38 cellular contexts compared by ENCODE assay signal in the genomic region with DNA sequence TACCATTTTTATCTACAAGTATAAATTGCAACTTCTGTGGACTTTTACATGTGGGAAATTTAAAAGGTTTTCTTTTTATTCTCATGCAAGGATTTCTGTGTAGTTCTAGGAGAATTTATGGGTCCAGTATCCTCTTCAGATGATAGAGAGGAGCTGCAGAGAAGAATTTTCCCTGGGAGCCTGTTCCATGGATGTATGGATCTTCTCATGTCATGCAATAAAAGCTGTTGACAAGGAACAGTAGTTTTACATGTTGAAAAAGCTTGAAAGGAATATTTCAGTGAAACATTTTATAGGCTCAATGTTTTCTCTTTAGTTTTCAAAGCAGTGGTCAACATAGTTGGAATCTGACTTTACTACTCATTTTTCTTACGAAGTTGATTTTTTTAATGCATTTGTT.
"Had no signal": no experiment of that assay in that cellular context is flagged by ENCODE, and none has a peak within 500 bp of the region (broad histone marks: within the 10 kb centered on the region; RNA-seq: fewer than 3 reads in every experiment).

No MANE protein-coding gene starts in this region.

- DNase-seq: activated effector memory CD4-positive, alpha-beta T cell treated with anti-CD3 and anti-CD28 coated beads, Interleukin-2, amount 50 U/mL, for 16 hours; activated effector memory CD4-positive, alpha-beta T cell treated with Interleukin-2 at 50 U/mL for 16 hours; activated gamma-delta T cell; activated gamma-delta T cell treated with Interleukin-2 at 50 U/mL for 16 hours; activated naive CD4-positive, alpha-beta T cell treated with anti-CD3 and anti-CD28 coated beads for 36 hours; activated naive CD4-positive, alpha-beta T cell treated with anti-CD3 and anti-CD28 coated beads, Interleukin-2, amount 10 ng/mL, durations not matched to agents 7 days and 5 days; activated naive CD4-positive, alpha-beta T cell treated with anti-CD3 and anti-CD28 coated beads, Interleukin-2, amount 50 U/mL, for 16 hours; activated naive CD4-positive, alpha-beta T cell treated with Interleukin-2 at 50 U/mL for 16 hours; activated naive CD8-positive, alpha-beta T cell treated with anti-CD3 and anti-CD28 coated beads for 36 hours; activated naive CD8-positive, alpha-beta T cell treated with anti-CD3 and anti-CD28 coated beads, Interleukin-2, amount 10 ng/mL, durations not matched to agents 7 days and 5 days; activated naive CD8-positive, alpha-beta T cell treated with anti-CD3 and anti-CD28 coated beads, Interleukin-2, amount 50 U/mL, for 24 hours; activated T-cell treated with anti-CD3 and anti-CD28 coated beads for 4 hours; activated T-cell treated with anti-CD3 and anti-CD28 coated beads, Interleukin-2, amount 50 U/mL, for 1 hour; activated T-cell treated with anti-CD3 and anti-CD28 coated beads, Interleukin-2, amount 50 U/mL, for 24 hours; activated T-cell treated with anti-CD3 and anti-CD28 coated beads, Interleukin-2, amount 50 U/mL, for 4 hours; activated T-cell treated with anti-CD3 and anti-CD28 coated beads, Interleukin-2, amount 50 U/mL, for 48 hours; activated T-cell treated with anti-CD3 and anti-CD28 coated beads, Interleukin-2, amount 50 U/mL, for 72 hours; adrenal gland; amniotic stem cell; amygdala; anterior cingulate cortex; aorta; body of pancreas; brain microvascular endothelial cell; caudate nucleus; central memory CD4-positive, alpha-beta T cell; cerebellar nuclear complex had no signal

- H3K36me3 Mint-ChIP-seq: activated naive CD4-positive, alpha-beta T cell treated with anti-CD3 and anti-CD28 coated beads, Interleukin-2, amount 10 ng/mL, durations not matched to agents 7 days and 5 days; brain had no signal

- ATAC-seq: activated naive CD4-positive, alpha-beta T cell treated with anti-CD3 and anti-CD28 coated beads, Interleukin-2, amount 50 U/mL, for 72 hours; activated naive CD8-positive, alpha-beta T cell treated with anti-CD3 and anti-CD28 coated beads, Interleukin-2, amount 50 U/mL, for 24 hours; activated T-cell treated with anti-CD3 and anti-CD28 coated beads, Interleukin-2, amount 50 U/mL, for 4 hours; activated T-cell treated with anti-CD3 and anti-CD28 coated beads, Interleukin-2, amount 50 U/mL, for 72 hours; activated T-helper 17 cell treated with anti-CD3 and anti-CD28 coated beads, Interleukin-2, amount 50 U/mL, for 72 hours; body of pancreas had no signal

- H3K27me3 Mint-ChIP-seq: activated naive CD4-positive, alpha-beta T cell treated with anti-CD3 and anti-CD28 coated beads, Interleukin-2, amount 10 ng/mL, durations not matched to agents 7 days and 5 days; activated naive CD4-positive, alpha-beta T cell treated with anti-CD3 and anti-CD28 coated beads, Interleukin-2, amount 50 U/mL, for 24 hours; activated naive CD8-positive, alpha-beta T cell; activated naive CD8-positive, alpha-beta T cell treated with anti-CD3 and anti-CD28 coated beads for 36 hours; activated naive CD8-positive, alpha-beta T cell treated with anti-CD3 and anti-CD28 coated beads, Interleukin-2, amount 10 ng/mL, durations not matched to agents 7 days and 5 days; activated naive CD8-positive, alpha-beta T cell treated with anti-CD3 and anti-CD28 coated beads, Interleukin-2, amount 50 U/mL, for 24 hours; activated T-cell treated with anti-CD3 and anti-CD28 coated beads, Interleukin-2, amount 50 U/mL, for 24 hours; activated T-helper 17 cell treated with anti-CD3 and anti-CD28 coated beads, Interleukin-2, amount 50 U/mL, for 72 hours; brain; central memory CD8-positive, alpha-beta T cell had no signal

- H3K27ac Mint-ChIP-seq: activated naive CD4-positive, alpha-beta T cell treated with anti-CD3 and anti-CD28 coated beads for 36 hours; activated naive CD4-positive, alpha-beta T cell treated with anti-CD3 and anti-CD28 coated beads, Interleukin-2, amount 10 ng/mL, durations not matched to agents 7 days and 5 days; activated naive CD4-positive, alpha-beta T cell treated with anti-CD3 and anti-CD28 coated beads, Interleukin-2, amount 50 U/mL, for 24 hours; activated naive CD4-positive, alpha-beta T cell treated with anti-CD3 and anti-CD28 coated beads, Interleukin-2, amount 50 U/mL, for 72 hours; activated naive CD8-positive, alpha-beta T cell; activated naive CD8-positive, alpha-beta T cell treated with anti-CD3 and anti-CD28 coated beads for 36 hours; activated naive CD8-positive, alpha-beta T cell treated with anti-CD3 and anti-CD28 coated beads, Interleukin-2, amount 10 ng/mL, durations not matched to agents 7 days and 5 days; activated naive CD8-positive, alpha-beta T cell treated with anti-CD3 and anti-CD28 coated beads, Interleukin-2, amount 50 U/mL, for 24 hours; activated T-cell treated with anti-CD3 and anti-CD28 coated beads, Interleukin-2, amount 50 U/mL, for 24 hours; activated T-helper 1 cell treated with anti-CD3 and anti-CD28 coated beads, Interleukin-12 subunit alpha, Interleukin-12 subunit beta, Interleukin-2, Interleukin-4 antibody, amounts not matched to agents 30 ng/mL and 10 ng/mL and 1 ng/mL, durations not matched to agents 14 hours and 24 hours and 36 hours; activated T-helper 17 cell treated with anti-CD3 and anti-CD28 coated beads, Interleukin-2, amount 50 U/mL, for 72 hours; activated T-helper 2 cell treated with anti-CD3 and anti-CD28 coated beads, Interferon-gamma antibody, Interleukin-2, Interleukin-4, amounts not matched to agents 10 μg/mL and 5 μg/mL and 100 μg/mL, durations not matched to agents 14 hours and 24 hours and 36 hours had no signal

- H3K4me3 ChIP-seq: adrenal gland, ascending aorta, body of pancreas, breast epithelium, cardiac muscle cell had no signal

- H3K4me3 Mint-ChIP-seq: activated naive CD4-positive, alpha-beta T cell treated with anti-CD3 and anti-CD28 coated beads for 36 hours; activated naive CD4-positive, alpha-beta T cell treated with anti-CD3 and anti-CD28 coated beads, Interleukin-2, amount 10 ng/mL, durations not matched to agents 7 days and 5 days; activated naive CD4-positive, alpha-beta T cell treated with anti-CD3 and anti-CD28 coated beads, Interleukin-2, amount 50 U/mL, for 24 hours; activated naive CD8-positive, alpha-beta T cell; activated naive CD8-positive, alpha-beta T cell treated with anti-CD3 and anti-CD28 coated beads for 36 hours; activated naive CD8-positive, alpha-beta T cell treated with anti-CD3 and anti-CD28 coated beads, Interleukin-2, amount 10 ng/mL, durations not matched to agents 7 days and 5 days; activated naive CD8-positive, alpha-beta T cell treated with anti-CD3 and anti-CD28 coated beads, Interleukin-2, amount 50 U/mL, for 24 hours; activated T-cell treated with anti-CD3 and anti-CD28 coated beads, Interleukin-2, amount 50 U/mL, for 24 hours; activated T-cell treated with anti-CD3 and anti-CD28 coated beads, Interleukin-2, amount 50 U/mL, for 4 hours; activated T-cell treated with anti-CD3 and anti-CD28 coated beads, Interleukin-2, amount 50 U/mL, for 72 hours; activated T-helper 1 cell treated with anti-CD3 and anti-CD28 coated beads, Interleukin-12 subunit alpha, Interleukin-12 subunit beta, Interleukin-2, Interleukin-4 antibody, amounts not matched to agents 30 ng/mL and 10 ng/mL and 1 ng/mL, durations not matched to agents 14 hours and 24 hours and 36 hours; activated T-helper 17 cell treated with anti-CD3 and anti-CD28 coated beads, Interleukin-2, amount 50 U/mL, for 72 hours; brain; central memory CD8-positive, alpha-beta T cell had no signal

- H3K9me3 Mint-ChIP-seq: activated naive CD4-positive, alpha-beta T cell treated with anti-CD3 and anti-CD28 coated beads for 36 hours; activated naive CD4-positive, alpha-beta T cell treated with anti-CD3 and anti-CD28 coated beads, Interleukin-2, amount 50 U/mL, for 24 hours; activated naive CD4-positive, alpha-beta T cell treated with anti-CD3 and anti-CD28 coated beads, Interleukin-2, amount 50 U/mL, for 72 hours; activated naive CD8-positive, alpha-beta T cell treated with anti-CD3 and anti-CD28 coated beads for 36 hours; activated naive CD8-positive, alpha-beta T cell treated with anti-CD3 and anti-CD28 coated beads, Interleukin-2, amount 10 ng/mL, durations not matched to agents 7 days and 5 days; activated naive CD8-positive, alpha-beta T cell treated with anti-CD3 and anti-CD28 coated beads, Interleukin-2, amount 50 U/mL, for 24 hours; activated T-cell treated with anti-CD3 and anti-CD28 coated beads, Interleukin-2, amount 50 U/mL, for 24 hours; activated T-cell treated with anti-CD3 and anti-CD28 coated beads, Interleukin-2, amount 50 U/mL, for 4 hours; activated T-cell treated with anti-CD3 and anti-CD28 coated beads, Interleukin-2, amount 50 U/mL, for 72 hours; activated T-helper 1 cell treated with anti-CD3 and anti-CD28 coated beads, Interleukin-12 subunit alpha, Interleukin-12 subunit beta, Interleukin-2, Interleukin-4 antibody, amounts not matched to agents 30 ng/mL and 10 ng/mL and 1 ng/mL, durations not matched to agents 14 hours and 24 hours and 36 hours; activated T-helper 17 cell treated with anti-CD3 and anti-CD28 coated beads, Interleukin-2, amount 50 U/mL, for 72 hours; activated T-helper 2 cell treated with anti-CD3 and anti-CD28 coated beads, Interferon-gamma antibody, Interleukin-2, Interleukin-4, amounts not matched to agents 10 μg/mL and 5 μg/mL and 100 μg/mL, durations not matched to agents 14 hours and 24 hours and 36 hours; central memory CD8-positive, alpha-beta T cell had no signal

- H3K4me1 Mint-ChIP-seq: activated naive CD4-positive, alpha-beta T cell treated with anti-CD3 and anti-CD28 coated beads, Interleukin-2, amount 10 ng/mL, durations not matched to agents 7 days and 5 days; activated naive CD4-positive, alpha-beta T cell treated with anti-CD3 and anti-CD28 coated beads, Interleukin-2, amount 50 U/mL, for 24 hours; activated naive CD8-positive, alpha-beta T cell treated with anti-CD3 and anti-CD28 coated beads for 36 hours; activated naive CD8-positive, alpha-beta T cell treated with anti-CD3 and anti-CD28 coated beads, Interleukin-2, amount 50 U/mL, for 24 hours; activated T-helper 17 cell treated with anti-CD3 and anti-CD28 coated beads, Interleukin-2, amount 50 U/mL, for 72 hours had no signal
